In genomic region chr12:1810931-1811280, GRCh38 we compare ENCODE assay signal across 22 cellular contexts. TPM values are rescaled to one million over a fixed set of nuclear protein-coding genes. Genes with fewer than 3 reads are reported as not detected.
DNase-seq lines count a peak whose midpoint lies in the region; ATAC-seq, FAIRE-seq and TF ChIP-seq lines count a peak whose summit lies in the region.
"Had no signal": no experiment of that assay in that cellular context is flagged by ENCODE, and none has a peak within 500 bp of the region (broad histone marks: within the 10 kb centered on the region; RNA-seq: fewer than 3 reads in every experiment).

No MANE protein-coding gene starts in this region.

- no peak for ATAC-seq in activated CD8-positive, alpha-beta T cell treated with anti-CD3 and anti-CD28 coated beads for 36 hours
- ATAC-seq: psoas muscle, WTC11 had no signal

- no peaks in the 10 kb centered on the region for H3K36me3 Mint-ChIP-seq in T-helper 2 cell treated with Interferon-gamma antibody and Interleukin-4, amounts not matched to agents 5 μg/mL and 100 μg/mL, for 36 hours (ENCODE audit: low read depth)
- H3K36me3 Mint-ChIP-seq in activated CD8-positive, alpha-beta T cell treated with anti-CD3 and anti-CD28 coated beads for 36 hours (ENCODE audit: low read depth): no peaks in the 10 kb centered on the region
- H3K36me3 Mint-ChIP-seq: WTC11 had no signal

- peaks cover 7% of the 10 kb centered on the region for H3K4me1 Mint-ChIP-seq in T-helper 2 cell treated with Interferon-gamma antibody and Interleukin-4, amounts not matched to agents 5 μg/mL and 100 μg/mL, for 36 hours (ENCODE audit: low read depth)
- peaks cover 6% of the 10 kb centered on the region for H3K4me1 Mint-ChIP-seq in activated CD8-positive, alpha-beta T cell treated with anti-CD3 and anti-CD28 coated beads for 36 hours (ENCODE audit: low read depth)

- POLR2A ChIA-PET in activated CD8-positive, alpha-beta T cell treated with anti-CD3 and anti-CD28 coated beads for 36 hours (lab: Charles Lee): no interaction called here

- H3K36me3 ChIP-seq in BLaER1 treated with 17β-estradiol and CSF1 and Interleukin-3, amounts not matched to agents 10 nM and 100 nM: peaks cover 0 to 17% (median 0%) of the 10 kb centered on the region in 11 experiments; a peak in 7 of 22 replicates
- H3K36me3 ChIP-seq in kidney (ENCODE audit: control insufficient read depth in 1 of 2, insufficient read depth in 2 of 2, low read length in 2 of 2): no peaks in the 10 kb centered on the region
- H3K36me3 ChIP-seq: tibial artery had no signal

- intact Hi-C loops in activated CD8-positive, alpha-beta T cell treated with anti-CD3 and anti-CD28 coated beads for 36 hours (cut with micrococcal nuclease): no loop called here
- intact Hi-C loops in kidney (cut with DNase I): no loop called here

- H3K27ac Mint-ChIP-seq in T-helper 2 cell treated with Interferon-gamma antibody and Interleukin-4, amounts not matched to agents 5 μg/mL and 100 μg/mL, for 36 hours: peak overlapping the region; percentile 4
- H3K27ac Mint-ChIP-seq in activated CD8-positive, alpha-beta T cell treated with anti-CD3 and anti-CD28 coated beads for 36 hours: peak overlapping the region; percentile 57
- H3K27ac Mint-ChIP-seq: WTC11 had no signal

- H3K4me3 Mint-ChIP-seq in T-helper 2 cell treated with Interferon-gamma antibody and Interleukin-4, amounts not matched to agents 5 μg/mL and 100 μg/mL, for 36 hours: peak overlapping the region; percentile 1
- peak overlapping the region; percentile 56 for H3K4me3 Mint-ChIP-seq in activated CD8-positive, alpha-beta T cell treated with anti-CD3 and anti-CD28 coated beads for 36 hours
- H3K4me3 Mint-ChIP-seq: WTC11 had no signal

- H3K4me1 ChIP-seq in BLaER1 treated with 17β-estradiol and CSF1 and Interleukin-3, amounts not matched to agents 10 nM and 100 nM: peaks cover 97 to 100% (median 100%) of the 10 kb centered on the region in 10 experiments
- H3K4me1 ChIP-seq in kidney (ENCODE audit: control insufficient read depth in 1 of 2, insufficient read depth in 1 of 2, low read depth in 1 of 2, low read length in 2 of 2): no peaks in the 10 kb centered on the region
- H3K4me1 ChIP-seq: tibial artery had no signal

- no peak for DNase-seq in T-helper 2 cell treated with Interferon-gamma antibody and Interleukin-4, amounts not matched to agents 5 μg/mL and 100 μg/mL, for 36 hours (ENCODE audit: low spot score)
- DNase-seq in T-helper 2 cell (no peak), kidney (peak; percentile 54), NCI-H748 treated with DMSO at 0.1 percent for 48 hours (lab: John Stamatoyannopoulos, UW) (no peak), AG20443 (ENCODE audit: low spot score) (no peak), NCI-H2081 (lab: John Stamatoyannopoulos, UW) (no peak)
- no peak for DNase-seq in activated CD8-positive, alpha-beta T cell treated with anti-CD3 and anti-CD28 coated beads for 36 hours
- DNase-seq: 8988T, caudate nucleus, DMS79, head of caudate nucleus, KG1, NCI-H1092 treated with DMSO at 0.1 percent for 48 hours, NCI-H526, tibial artery had no signal

- FAIRE-seq in kidney (lab: Jason Lieb, UNC): no peak

- H3K27me3 ChIP-seq in BLaER1 treated with 17β-estradiol and CSF1 and Interleukin-3, amounts not matched to agents 10 nM and 100 nM: no peaks in the 10 kb centered on the region
- H3K27me3 ChIP-seq: tibial artery had no signal

- H3K27me3 Mint-ChIP-seq in T-helper 2 cell treated with Interferon-gamma antibody and Interleukin-4, amounts not matched to agents 5 μg/mL and 100 μg/mL, for 36 hours (ENCODE audit: low read depth): peaks cover 10% of the 10 kb centered on the region
- H3K27me3 Mint-ChIP-seq in activated CD8-positive, alpha-beta T cell treated with anti-CD3 and anti-CD28 coated beads for 36 hours: peaks cover 1% of the 10 kb centered on the region

- no peak for TF ChIP-seq CTCF in activated CD8-positive, alpha-beta T cell treated with anti-CD3 and anti-CD28 coated beads for 36 hours (IDR thresholded peaks at IDR 0.05)
- TF ChIP-seq CTCF in kidney (IDR thresholded peaks at IDR 0.05; ENCODE audit: borderline replicate concordance, extremely low read depth, insufficient read depth): no peak

- no peaks in the 10 kb centered on the region for H3K9me3 Mint-ChIP-seq in T-helper 2 cell treated with Interferon-gamma antibody and Interleukin-4, amounts not matched to agents 5 μg/mL and 100 μg/mL, for 36 hours
- H3K9me3 Mint-ChIP-seq in activated CD8-positive, alpha-beta T cell treated with anti-CD3 and anti-CD28 coated beads for 36 hours: no peaks in the 10 kb centered on the region
- H3K9me3 Mint-ChIP-seq: WTC11 had no signal

- H3K4me2 ChIP-seq in BLaER1 treated with 17β-estradiol and CSF1 and Interleukin-3, amounts not matched to agents 10 nM and 100 nM: peak overlapping the region; percentile 77 to 99 (median 97)

- H3K4me3 ChIP-seq in BLaER1 treated with 17β-estradiol and CSF1 and Interleukin-3, amounts not matched to agents 10 nM and 100 nM: peak overlapping the region; percentile 48 to 79 (median 66)
- no peak overlapping the region for H3K4me3 ChIP-seq in kidney (ENCODE audit: low read length in 2 of 2)
- H3K4me3 ChIP-seq: lung, psoas muscle, smooth muscle cell, tibial artery had no signal

- peak overlapping the region; percentile 84 to 97 (median 92) for H3K9ac ChIP-seq in BLaER1 treated with 17β-estradiol and CSF1 and Interleukin-3, amounts not matched to agents 10 nM and 100 nM
- no peak overlapping the region for H3K9ac ChIP-seq in kidney (ENCODE audit: low read length in 2 of 2)

- H4K20me1 ChIP-seq in BLaER1 treated with 17β-estradiol and CSF1 and Interleukin-3, amounts not matched to agents 10 nM and 100 nM: no peaks in the 10 kb centered on the region

- H3K9me3 ChIP-seq in BLaER1 treated with 17β-estradiol and CSF1 and Interleukin-3, amounts not matched to agents 10 nM and 100 nM (replicated peaks in 1 of 11): no peaks in the 10 kb centered on the region
- H3K9me3 ChIP-seq in kidney (ENCODE audit: control insufficient read depth in 1 of 2, low read length in 2 of 2): no peaks in the 10 kb centered on the region
- H3K9me3 ChIP-seq: psoas muscle, tibial artery had no signal

- H3K27ac ChIP-seq in BLaER1 treated with 17β-estradiol and CSF1 and Interleukin-3, amounts not matched to agents 10 nM and 100 nM: peak overlapping the region; percentile 91 to 100 (median 97)
- no peak overlapping the region for H3K27ac ChIP-seq in kidney (ENCODE audit: low read depth in 2 of 2, low read length in 2 of 2)
- H3K27ac ChIP-seq: C4-2B, psoas muscle, tibial artery had no signal

- CTCF ChIA-PET in activated CD8-positive, alpha-beta T cell treated with anti-CD3 and anti-CD28 coated beads for 36 hours (lab: Charles Lee): interaction anchor here (2.2 kb wide), 1 partner anchor 129 kb away, joined by 11 read pairs; no protein-coding TSS in a partner anchor

RNA-seq across cellular contexts. Expression of gene LRTM2, which starts 9.5 kb away (rescaled TPM):
- total RNA-seq in activated CD8-positive, alpha-beta T cell treated with anti-CD3 and anti-CD28 coated beads for 36 hours: not detected
- not detected for total RNA-seq in kidney
- not detected for polyA plus RNA-seq in kidney (ENCODE audit: insufficient read depth, low read depth, low replicate concordance)
- total RNA-seq: lung; psoas muscle; smooth muscle cell; T-helper 1 cell treated with Interleukin-12 subunit alpha and Interleukin-12 subunit beta and Interleukin-4 antibody, amounts not matched to agents 30 ng/mL and 1 ng/mL, for 36 hours had no signal
- polyA plus RNA-seq: psoas muscle, smooth muscle cell had no signal

Comparison
In these comparisons a context has a peak if more than half of its experiments do, and no peak if none do; other contexts are left out.
1. H3K27ac ChIP-seq: peak in BLaER1 treated with 17β-estradiol and CSF1 and Interleukin-3, amounts not matched to agents 10 nM and 100 nM (11 of 11); none in kidney (0 of 2).
2. H3K4me3 ChIP-seq: peak in BLaER1 treated with 17β-estradiol and CSF1 and Interleukin-3, amounts not matched to agents 10 nM and 100 nM (10 of 10); none in kidney (0 of 2).
3. H3K9ac ChIP-seq: peak in BLaER1 treated with 17β-estradiol and CSF1 and Interleukin-3, amounts not matched to agents 10 nM and 100 nM (11 of 11); none in kidney (0 of 2).